In genomic region chr11:61577383-61578118, GRCh38 we compare ENCODE assay signal across 12 cellular contexts. TPM values are rescaled to one million over a fixed set of nuclear protein-coding genes. Genes with fewer than 3 reads are reported as not detected.
DNase-seq lines count a peak whose midpoint lies in the region; ATAC-seq and TF ChIP-seq lines count a peak whose summit lies in the region.
"Had no signal": no experiment of that assay in that cellular context is flagged by ENCODE, and none has a peak within 500 bp of the region (broad histone marks: within the 10 kb centered on the region; RNA-seq: fewer than 3 reads in every experiment).

No MANE protein-coding gene starts in this region.

- H3K27ac ChIP-seq in 22Rv1 (no peak overlapping the region), GM23248 (no peak overlapping the region), uterus (no peak overlapping the region)

- H3K27ac Mint-ChIP-seq in WTC11 (no peak overlapping the region), immature natural killer cell (no peak overlapping the region)
- H3K27ac Mint-ChIP-seq: activated naive CD4-positive, alpha-beta T cell treated with anti-CD3 and anti-CD28 coated beads, Interleukin-2, amount 10 ng/mL, durations not matched to agents 7 days and 5 days; CD4-positive, CD25-positive, alpha-beta regulatory T cell had no signal

- H3K4me3 Mint-ChIP-seq in WTC11, result no peak overlapping the region
- no peak overlapping the region for H3K4me3 Mint-ChIP-seq in immature natural killer cell
- H3K4me3 Mint-ChIP-seq: activated naive CD4-positive, alpha-beta T cell treated with anti-CD3 and anti-CD28 coated beads, Interleukin-2, amount 10 ng/mL, durations not matched to agents 7 days and 5 days had no signal

- H3F3A ChIP-seq in GM23248 (ENCODE audit: insufficient read depth), result no peaks in the 10 kb centered on the region

- H3K9me3 Mint-ChIP-seq in WTC11, result no peaks in the 10 kb centered on the region
- H3K9me3 Mint-ChIP-seq in immature natural killer cell, result no peaks in the 10 kb centered on the region
- H3K9me3 Mint-ChIP-seq: activated naive CD4-positive, alpha-beta T cell treated with anti-CD3 and anti-CD28 coated beads, Interleukin-2, amount 10 ng/mL, durations not matched to agents 7 days and 5 days had no signal

- 70 to 81% methylated on average over 7 of the region's 7 CpGs for WGBS in GM23248 (ENCODE audit: low coverage in 1 of 2, low lambda C conversion rate in 2 of 2, missing lambda C conversion rate in 2 of 2), 2 experiments

- H3K4me2 ChIP-seq in GM23248 (ENCODE audit: unreplicated experiment), result no peak overlapping the region

- TF ChIP-seq CTCF in 22Rv1 (IDR thresholded peaks at IDR 0.05) (peak; percentile 76), WTC11 (IDR thresholded peaks at IDR 0.05) (no peak), uterus (IDR thresholded peaks at IDR 0.05) (no peak)

- POLR2A ChIA-PET in WTC11 (lab: Charles Lee), result interaction anchor here (0.6 kb wide), 1 partner anchor 10 kb away, joined by 4 read pairs; no protein-coding TSS in a partner anchor

- H3K27me3 Mint-ChIP-seq in WTC11 (ENCODE audit: low read depth) (peaks cover 33% of the 10 kb centered on the region), immature natural killer cell (ENCODE audit: low read depth in 3 of 3) (peaks cover 15 to 21% (median 19%) of the 10 kb centered on the region in 3 donors)

- no peaks in the 10 kb centered on the region for H3K36me3 ChIP-seq in GM23248 (ENCODE audit: low read depth)
- H3K36me3 ChIP-seq in uterus, result no peaks in the 10 kb centered on the region

- peaks cover 46% of the 10 kb centered on the region for H3K4me1 Mint-ChIP-seq in WTC11
- peaks cover 9 to 10% of the 10 kb centered on the region in 2 donors for H3K4me1 Mint-ChIP-seq in immature natural killer cell

- H3K4me1 ChIP-seq in GM23248 (ENCODE audit: insufficient read depth) (no peaks in the 10 kb centered on the region), uterus (peaks cover 0 to 7% of the 10 kb centered on the region in 2 donors)

- H3K36me3 Mint-ChIP-seq in WTC11 (no peaks in the 10 kb centered on the region), immature natural killer cell (no peaks in the 10 kb centered on the region)
- H3K36me3 Mint-ChIP-seq: activated naive CD4-positive, alpha-beta T cell treated with anti-CD3 and anti-CD28 coated beads, Interleukin-2, amount 10 ng/mL, durations not matched to agents 7 days and 5 days had no signal

- H3K9me3 ChIP-seq in GM23248 (ENCODE audit: low read depth) (no peaks in the 10 kb centered on the region), uterus (no peaks in the 10 kb centered on the region)

- TF ChIP-seq POLR2A in uterus (IDR thresholded peaks at IDR 0.05), result no peak

- H3K27me3 ChIP-seq in GM23248 (replicated peaks; ENCODE audit: insufficient read depth), result peaks cover 10% of the 10 kb centered on the region
- H3K27me3 ChIP-seq in uterus, result peaks cover 0 to 11% of the 10 kb centered on the region in 2 donors

- intact Hi-C loops in uterus (cut with DNase I; ENCODE audit: low total_unique reads), result no loop called here

- in situ Hi-C loops in GM23248 (cut with MboI), result no loop called here

- no peak overlapping the region for H3K9ac ChIP-seq in GM23248

- CTCF ChIA-PET in WTC11 (lab: Charles Lee), result interaction anchor here (0.6 to 3.7 kb wide), 35 partner anchors 9 to 156 kb away, joined by 3 to 65 read pairs (median 4); partner anchors contain the start of gene LRRC10B

- H3K9me2 ChIP-seq in GM23248 (ENCODE audit: insufficient read depth), result no peaks in the 10 kb centered on the region

- H3K79me2 ChIP-seq in GM23248 (ENCODE audit: insufficient read depth), result no peaks in the 10 kb centered on the region

- H2AFZ ChIP-seq in GM23248, result no peak overlapping the region

- ATAC-seq in WTC11, result peak; percentile 14
- ATAC-seq in HG02885 (IDR thresholded peaks at IDR 0.05; ENCODE audit: poor library complexity, unreplicated experiment), result no peak

- DNase-seq in GM23248, result peak; percentile 48
- peak; percentile 61 for DNase-seq in WTC11 (ENCODE audit: low spot score)
- peak; percentile 48 for DNase-seq in hepatic stellate cell (ENCODE audit: low spot score)
- no peak for DNase-seq in uterus
- no peak for DNase-seq in stimulated activated naive CD4-positive, alpha-beta T cell (lab: John Stamatoyannopoulos, UW)
- DNase-seq in immature natural killer cell, result no peak
- DNase-seq: activated CD4-positive, alpha-beta T cell treated with anti-CD3 and anti-CD28 coated beads for 48 hours; activated naive CD4-positive, alpha-beta T cell treated with anti-CD3 and anti-CD28 coated beads, Interleukin-2, amount 10 ng/mL, durations not matched to agents 7 days and 5 days; CD4-positive, CD25-positive, alpha-beta regulatory T cell; MV-4-11 had no signal

- H3K4me3 ChIP-seq in GM23248 (no peak overlapping the region), uterus (no peak overlapping the region)

- H4K20me1 ChIP-seq in GM23248 (ENCODE audit: insufficient read depth), result no peaks in the 10 kb centered on the region

TF ChIP-seq in WTC11, 78 proteins besides CTCF, POLR2A, EP300 and RAD21 (continues in another document):
- TF ChIP-seq JAZF1 (CRISPR knock-in tag; IDR thresholded peaks at IDR 0.05) (no peak), OVOL2 (CRISPR knock-in tag; IDR thresholded peaks at IDR 0.05; ENCODE audit: borderline replicate concordance) (no peak), ZNF121 (CRISPR knock-in tag; IDR thresholded peaks at IDR 0.05) (0 out of 2 replicates have a peak, but pooled peaks have one; percentile 55), FOXK1 (CRISPR knock-in tag; IDR thresholded peaks at IDR 0.05) (peak; percentile 46; the same call in 1 of the 2 replicates), PRRX2 (CRISPR knock-in tag; IDR thresholded peaks at IDR 0.05) (no peak)
- TF ChIP-seq, protein P1, sequence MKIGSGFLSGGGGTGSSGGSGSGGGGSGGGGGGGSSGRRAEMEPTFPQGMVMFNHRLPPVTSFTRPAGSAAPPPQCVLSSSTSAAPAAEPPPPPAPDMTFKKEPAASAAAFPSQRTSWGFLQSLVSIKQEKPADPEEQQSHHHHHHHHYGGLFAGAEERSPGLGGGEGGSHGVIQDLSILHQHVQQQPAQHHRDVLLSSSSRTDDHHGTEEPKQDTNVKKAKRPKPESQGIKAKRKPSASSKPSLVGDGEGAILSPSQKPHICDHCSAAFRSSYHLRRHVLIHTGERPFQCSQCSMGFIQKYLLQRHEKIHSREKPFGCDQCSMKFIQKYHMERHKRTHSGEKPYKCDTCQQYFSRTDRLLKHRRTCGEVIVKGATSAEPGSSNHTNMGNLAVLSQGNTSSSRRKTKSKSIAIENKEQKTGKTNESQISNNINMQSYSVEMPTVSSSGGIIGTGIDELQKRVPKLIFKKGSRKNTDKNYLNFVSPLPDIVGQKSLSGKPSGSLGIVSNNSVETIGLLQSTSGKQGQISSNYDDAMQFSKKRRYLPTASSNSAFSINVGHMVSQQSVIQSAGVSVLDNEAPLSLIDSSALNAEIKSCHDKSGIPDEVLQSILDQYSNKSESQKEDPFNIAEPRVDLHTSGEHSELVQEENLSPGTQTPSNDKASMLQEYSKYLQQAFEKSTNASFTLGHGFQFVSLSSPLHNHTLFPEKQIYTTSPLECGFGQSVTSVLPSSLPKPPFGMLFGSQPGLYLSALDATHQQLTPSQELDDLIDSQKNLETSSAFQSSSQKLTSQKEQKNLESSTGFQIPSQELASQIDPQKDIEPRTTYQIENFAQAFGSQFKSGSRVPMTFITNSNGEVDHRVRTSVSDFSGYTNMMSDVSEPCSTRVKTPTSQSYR (CRISPR knock-in tag; IDR thresholded peaks at IDR 0.05), result 0 out of 2 replicates have a peak, but pooled peaks have one; percentile 34
- TF ChIP-seq, protein P2, sequence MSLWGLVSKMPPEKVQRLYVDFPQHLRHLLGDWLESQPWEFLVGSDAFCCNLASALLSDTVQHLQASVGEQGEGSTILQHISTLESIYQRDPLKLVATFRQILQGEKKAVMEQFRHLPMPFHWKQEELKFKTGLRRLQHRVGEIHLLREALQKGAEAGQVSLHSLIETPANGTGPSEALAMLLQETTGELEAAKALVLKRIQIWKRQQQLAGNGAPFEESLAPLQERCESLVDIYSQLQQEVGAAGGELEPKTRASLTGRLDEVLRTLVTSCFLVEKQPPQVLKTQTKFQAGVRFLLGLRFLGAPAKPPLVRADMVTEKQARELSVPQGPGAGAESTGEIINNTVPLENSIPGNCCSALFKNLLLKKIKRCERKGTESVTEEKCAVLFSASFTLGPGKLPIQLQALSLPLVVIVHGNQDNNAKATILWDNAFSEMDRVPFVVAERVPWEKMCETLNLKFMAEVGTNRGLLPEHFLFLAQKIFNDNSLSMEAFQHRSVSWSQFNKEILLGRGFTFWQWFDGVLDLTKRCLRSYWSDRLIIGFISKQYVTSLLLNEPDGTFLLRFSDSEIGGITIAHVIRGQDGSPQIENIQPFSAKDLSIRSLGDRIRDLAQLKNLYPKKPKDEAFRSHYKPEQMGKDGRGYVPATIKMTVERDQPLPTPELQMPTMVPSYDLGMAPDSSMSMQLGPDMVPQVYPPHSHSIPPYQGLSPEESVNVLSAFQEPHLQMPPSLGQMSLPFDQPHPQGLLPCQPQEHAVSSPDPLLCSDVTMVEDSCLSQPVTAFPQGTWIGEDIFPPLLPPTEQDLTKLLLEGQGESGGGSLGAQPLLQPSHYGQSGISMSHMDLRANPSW (CRISPR knock-in tag; conservative IDR thresholded peaks at IDR 0.05; ENCODE audit: low read depth), result no peak; the same call in 1 of the 2 replicates
- TF ChIP-seq, protein P3, sequence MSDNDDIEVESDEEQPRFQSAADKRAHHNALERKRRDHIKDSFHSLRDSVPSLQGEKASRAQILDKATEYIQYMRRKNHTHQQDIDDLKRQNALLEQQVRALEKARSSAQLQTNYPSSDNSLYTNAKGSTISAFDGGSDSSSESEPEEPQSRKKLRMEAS (CRISPR knock-in tag; IDR thresholded peaks at IDR 0.05), result peak; percentile 50
- TF ChIP-seq, protein P4, sequence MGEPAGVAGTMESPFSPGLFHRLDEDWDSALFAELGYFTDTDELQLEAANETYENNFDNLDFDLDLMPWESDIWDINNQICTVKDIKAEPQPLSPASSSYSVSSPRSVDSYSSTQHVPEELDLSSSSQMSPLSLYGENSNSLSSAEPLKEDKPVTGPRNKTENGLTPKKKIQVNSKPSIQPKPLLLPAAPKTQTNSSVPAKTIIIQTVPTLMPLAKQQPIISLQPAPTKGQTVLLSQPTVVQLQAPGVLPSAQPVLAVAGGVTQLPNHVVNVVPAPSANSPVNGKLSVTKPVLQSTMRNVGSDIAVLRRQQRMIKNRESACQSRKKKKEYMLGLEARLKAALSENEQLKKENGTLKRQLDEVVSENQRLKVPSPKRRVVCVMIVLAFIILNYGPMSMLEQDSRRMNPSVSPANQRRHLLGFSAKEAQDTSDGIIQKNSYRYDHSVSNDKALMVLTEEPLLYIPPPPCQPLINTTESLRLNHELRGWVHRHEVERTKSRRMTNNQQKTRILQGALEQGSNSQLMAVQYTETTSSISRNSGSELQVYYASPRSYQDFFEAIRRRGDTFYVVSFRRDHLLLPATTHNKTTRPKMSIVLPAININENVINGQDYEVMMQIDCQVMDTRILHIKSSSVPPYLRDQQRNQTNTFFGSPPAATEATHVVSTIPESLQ (CRISPR knock-in tag; IDR thresholded peaks at IDR 0.05), result no peak

RNA-seq across cellular contexts. Expression of gene SYT7, which starts 3.3 kb away (rescaled TPM):
- 1.5 and 1.9 TPM in 2 replicates for total RNA-seq in GM23248 (2014; rRNA removed; shearing (Covaris generic))
- polyA plus RNA-seq in GM23248 (2016; fragmentation: Nextera tagmentation; extraction: Ambion mirVana) (0.40 and 0.72 TPM in 2 replicates), immature natural killer cell (not detected)
- total RNA-seq in WTC11 (2021) (12.5 to 18.9 TPM (median 18.2 TPM) in 3 replicates), uterus (1 to 10 TPM; 2.1 to 10.0 (median 5.9) TPM)
- polyA plus RNA-seq: CD4-positive, CD25-positive, alpha-beta regulatory T cell had no signal

Comparison
In these comparisons a context has a peak if more than half of its experiments do, and no peak if none do; other contexts are left out.
1. DNase-seq: peak in GM23248 (single experiment), WTC11 (single experiment) and hepatic stellate cell (single experiment); none in uterus (0 of 2), stimulated activated naive CD4-positive, alpha-beta T cell (0 of 6) and immature natural killer cell (0 of 3).